9 cellular contexts compared by ENCODE assay signal in the genomic region with DNA sequence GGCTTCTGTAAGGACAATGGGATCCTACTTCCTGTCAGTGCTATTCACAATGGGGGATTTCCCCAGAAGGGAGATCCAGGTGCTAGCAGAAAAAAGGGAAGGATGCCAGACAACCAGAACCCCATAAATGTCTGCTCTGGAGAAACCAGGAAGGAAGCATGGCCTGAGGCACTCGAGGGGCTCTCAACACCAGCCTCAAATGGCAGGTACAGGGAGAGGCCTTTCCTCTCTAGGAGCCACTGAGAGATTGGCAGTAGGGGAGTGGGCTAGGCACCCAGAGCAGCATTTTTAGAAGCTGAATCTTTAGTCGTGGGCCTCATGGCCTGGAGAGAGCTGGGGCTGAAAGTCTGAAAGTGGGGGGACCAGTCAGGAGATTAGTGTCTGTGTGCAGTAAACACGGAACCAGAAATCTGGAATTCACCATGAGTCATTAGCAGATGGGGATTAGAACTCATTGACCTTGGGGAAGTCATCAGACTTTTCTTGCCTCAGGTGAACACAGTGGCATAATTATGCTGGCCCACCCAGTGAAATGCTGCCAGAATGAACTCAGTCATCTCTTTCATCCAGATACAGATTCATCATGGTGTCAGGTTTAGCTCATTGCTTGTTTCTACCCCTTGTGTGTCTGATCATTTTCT. TPM values are rescaled to one million over a fixed set of nuclear protein-coding genes. Genes with fewer than 3 reads are reported as not detected.
DNase-seq lines count a peak whose midpoint lies in the region; ATAC-seq and TF ChIP-seq lines count a peak whose summit lies in the region.
"Had no signal": no experiment of that assay in that cellular context is flagged by ENCODE, and none has a peak within 500 bp of the region (broad histone marks: within the 10 kb centered on the region; RNA-seq: fewer than 3 reads in every experiment).

No MANE protein-coding gene starts in this region.

- WGBS in ovary, 3 donors: 67 to 81% (median 74%) methylated on average over 3 of the region's 3 CpGs

- H3K27me3 ChIP-seq in WERI-Rb-1 (ENCODE audit: insufficient read depth, low read depth, severe bottlenecking) (no peaks in the 10 kb centered on the region), left lung (no peaks in the 10 kb centered on the region), ovary (no peaks in the 10 kb centered on the region)

- TF ChIP-seq EP300 in ovary (IDR thresholded peaks at IDR 0.05): no peak

- TF ChIP-seq CTCF in GM12865 (IDR thresholded peaks at IDR 0.05; ENCODE audit: insufficient read depth, low read depth, low read length, missing control alignments) (no peak), WERI-Rb-1 (IDR thresholded peaks at IDR 0.05; ENCODE audit: low read depth, low read length) (no peak), left lung (IDR thresholded peaks at IDR 0.05) (no peak), ovary (IDR thresholded peaks at IDR 0.05) (no peak)

- intact Hi-C loops in left lung (cut with DNase I): no loop called here
- intact Hi-C loops in ovary (cut with DNase I): no loop called here

- H3K36me3 ChIP-seq in WERI-Rb-1 (no peaks in the 10 kb centered on the region), left lung (no peaks in the 10 kb centered on the region), ovary (no peaks in the 10 kb centered on the region)

- H3K27ac ChIP-seq in WERI-Rb-1 (peak overlapping the region; percentile 88), left lung (no peak overlapping the region), ovary (peak overlapping the region in 1 of 2 donors; percentile 39)

- H3K9me3 ChIP-seq in WERI-Rb-1 (ENCODE audit: severe bottlenecking): no peaks in the 10 kb centered on the region
- H3K9me3 ChIP-seq in left lung: no peaks in the 10 kb centered on the region
- no peaks in the 10 kb centered on the region for H3K9me3 ChIP-seq in ovary

- H3K4me1 ChIP-seq in left lung: no peaks in the 10 kb centered on the region
- peaks cover 10% of the 10 kb centered on the region for H3K4me1 ChIP-seq in ovary (ENCODE audit: insufficient read depth)

- ATAC-seq in HG02840 (IDR thresholded peaks at IDR 0.05; ENCODE audit: low FRiP score, unreplicated experiment): peak; percentile 54
- no peak for ATAC-seq in left lung
- ATAC-seq: naive thymus-derived CD8-positive, alpha-beta T cell had no signal

- DNase-seq in GM12865 (ENCODE audit: low read depth): peak; percentile 82
- peak; percentile 37 for DNase-seq in WERI-Rb-1
- DNase-seq in medulla oblongata (ENCODE audit: extremely low spot score): peak; percentile 20
- DNase-seq in RPMI8226: no peak
- DNase-seq in ecto neural progenitor cell (ENCODE audit: low spot score): no peak
- DNase-seq in left lung: no peak
- no peak for DNase-seq in ovary
- DNase-seq: naive thymus-derived CD8-positive, alpha-beta T cell had no signal

- no peak for TF ChIP-seq POLR2A in ovary (IDR thresholded peaks at IDR 0.05)

- H3K4me3 ChIP-seq in GM12865 (ENCODE audit: low read depth, low read length) (no peak overlapping the region; the same call in 1 of the 2 replicates), WERI-Rb-1 (ENCODE audit: low read depth, low read length) (no peak overlapping the region), left lung (no peak overlapping the region), ovary (no peak overlapping the region)

RNA-seq across cellular contexts. Expression of gene ARHGEF28, which starts 28.3 kb away (rescaled TPM):
- total RNA-seq in left lung: 10 to 100 TPM in 1 of 2 donors, 1 to 10 TPM in 1; 8.4 to 10.5 TPM
- total RNA-seq in ovary: 10 to 100 TPM; 29.4 to 75.6 (median 36.6) TPM
- polyA plus RNA-seq in ovary: 10 to 100 TPM; 21.5 to 34.0 TPM
- polyA plus RNA-seq: naive thymus-derived CD8-positive, alpha-beta T cell had no signal

Comparison
In these comparisons a context has a peak if more than half of its experiments do, and no peak if none do; other contexts are left out.
1. DNase-seq: peak in GM12865 (single experiment), WERI-Rb-1 (single experiment) and medulla oblongata (single experiment); none in RPMI8226 (single experiment), ecto neural progenitor cell (single experiment), left lung (0 of 2) and ovary (0 of 5).